ENCODE assay signal across 22 cellular contexts in genomic region chr2:120456867-120457266, GRCh38.
DNase-seq lines count a peak whose midpoint lies in the region; ATAC-seq, FAIRE-seq and TF ChIP-seq lines count a peak whose summit lies in the region.
"Had no signal": no experiment of that assay in that cellular context is flagged by ENCODE, and none has a peak within 500 bp of the region (broad histone marks: within the 10 kb centered on the region; RNA-seq: fewer than 3 reads in every experiment).

No MANE protein-coding gene starts in this region.

- H4K8ac ChIP-seq in mesenchymal stem cell (ENCODE audit: low read length) = no peak overlapping the region

- no peak overlapping the region for H4K91ac ChIP-seq in mesenchymal stem cell (ENCODE audit: low read length)

- H3K36me3 ChIP-seq in K562 (ENCODE audit: control insufficient read depth, insufficient read depth, low read length) (no peaks in the 10 kb centered on the region), mesenchymal stem cell (ENCODE audit: control insufficient read depth in 1 of 2, insufficient read depth in 2 of 2, low read depth in 1 of 2, low read length in 2 of 2) (no peaks in the 10 kb centered on the region)
- H3K36me3 ChIP-seq: upper lobe of left lung had no signal

- TF ChIP-seq CTCF in GM12875 (IDR thresholded peaks at IDR 0.05; ENCODE audit: borderline replicate concordance, insufficient read depth, low read depth, low read length) = peak; percentile 20; the same call in 1 of the 2 replicates
- peak; percentile 29; the same call in 1 of the 2 replicates for TF ChIP-seq CTCF in LNCAP (IDR thresholded peaks at IDR 0.05)
- TF ChIP-seq CTCF in K562 (IDR thresholded peaks at IDR 0.05 in 2 of 3, conservative IDR thresholded peaks at IDR 0.05 in 1 of 3; ENCODE audit: insufficient read depth in 2 of 3, low read depth in 1 of 3, low read length in 3 of 3) = peak; percentile 52 to 82 (median 58)

- DNase-seq in K562 (ENCODE audit: extremely low read depth in 1 of 4, low spot score in 3 of 4) = peak in 2 of 4 experiments; percentile 23 to 36
- DNase-seq in mesenchymal stem cell = no peak
- no peak for DNase-seq in NCI-H510A (lab: John Stamatoyannopoulos, UW)
- DNase-seq in islet precursor cell = no peak
- DNase-seq: activated CD4-positive, alpha-beta T cell treated with anti-CD3 and anti-CD28 coated beads for 4 hours; activated CD8-positive, alpha-beta memory T cell treated with anti-CD3 and anti-CD28 coated beads, Interleukin-2, amount 10 ng/mL, durations not matched to agents 7 days and 5 days; AML-193; cortex of kidney; Kasumi-1; kidney glomerular epithelial cell; natural killer cell; NCI-H1417 treated with DMSO at 0.1 percent for 48 hours; NCI-H748 treated with DMSO at 0.1 percent for 48 hours; upper lobe of left lung had no signal

- H3K27me3 ChIP-seq in K562 (ENCODE audit: control insufficient read depth in 2 of 2, insufficient read depth in 2 of 2, low read length in 2 of 2) (peaks cover 0 to 5% of the 10 kb centered on the region in 2 experiments; a peak in 3 of 5 replicates), mesenchymal stem cell (ENCODE audit: control insufficient read depth in 1 of 2, insufficient read depth in 1 of 2, low read length in 2 of 2) (peaks cover 0 to 16% of the 10 kb centered on the region in 2 experiments)
- H3K27me3 ChIP-seq: hepatocyte, upper lobe of left lung had no signal

- no peak for TF ChIP-seq EP300 in K562 (IDR thresholded peaks at IDR 0.05; ENCODE audit: low read length)

- intact Hi-C loops in K562 (cut with micrococcal nuclease) = loop anchor here (5.0 kb wide), 1 partner anchor 115 kb away; no protein-coding TSS in a partner anchor

- no peak overlapping the region for H3K4ac ChIP-seq in mesenchymal stem cell (ENCODE audit: low read depth in 1 of 2, low read length in 2 of 2)

- BruUV-seq in K562 (replicated peaks; lab: Mats Ljungman, UMichigan) = no TSS peak

- H3K4me3 ChIP-seq in GM12875 (ENCODE audit: low read depth, low read length) = no peak overlapping the region
- H3K4me3 ChIP-seq in K562 = no peak overlapping the region
- no peak overlapping the region for H3K4me3 ChIP-seq in mesenchymal stem cell (ENCODE audit: insufficient read depth in 1 of 2, low read depth in 1 of 2, low read length in 2 of 2)
- H3K4me3 ChIP-seq: GM12878, hepatocyte, upper lobe of left lung had no signal

- ATAC-seq in K562 = peak; percentile 78
- ATAC-seq in HG03025 (IDR thresholded peaks at IDR 0.05; ENCODE audit: low FRiP score, unreplicated experiment) = no peak
- no peak for ATAC-seq in GM18498 (IDR thresholded peaks at IDR 0.05; ENCODE audit: unreplicated experiment)
- ATAC-seq: activated CD8-positive, alpha-beta memory T cell treated with anti-CD3 and anti-CD28 coated beads, Interleukin-2, amount 10 ng/mL, durations not matched to agents 7 days and 5 days; GM12878; natural killer cell had no signal

- H3K18ac ChIP-seq in mesenchymal stem cell (ENCODE audit: low read depth in 1 of 2, low read length in 2 of 2) = no peak overlapping the region

- H3K27ac ChIP-seq in K562 (ENCODE audit: extremely low read depth, low read depth, low read length) (no peak overlapping the region), mesenchymal stem cell (ENCODE audit: low read length, poor library complexity, severe bottlenecking) (no peak overlapping the region)
- H3K27ac ChIP-seq: hepatocyte, upper lobe of left lung had no signal

- WGBS in K562 (ENCODE audit: insufficient coverage, low coverage, missing lambda C conversion rate) = 0% methylated on average over 1 of the region's 1 CpG
- WGBS in mesenchymal stem cell = 100% methylated on average over 1 of the region's 1 CpG

- H3K79me1 ChIP-seq in mesenchymal stem cell (replicated peaks; ENCODE audit: low read length, poor library complexity, severe bottlenecking) = no peaks in the 10 kb centered on the region

- no peak overlapping the region for H2BK120ac ChIP-seq in mesenchymal stem cell (ENCODE audit: low read depth, low read length)

- CTCF ChIA-PET in K562 (lab: Yijun Ruan, JAX; ENCODE audit: low intra/inter-chr PET ratio) = no interaction called here

- no peak overlapping the region for H3K23ac ChIP-seq in mesenchymal stem cell (ENCODE audit: low read length in 2 of 2)

- H2BK5ac ChIP-seq in mesenchymal stem cell (ENCODE audit: low read depth, low read length, poor library complexity, severe bottlenecking) = no peak overlapping the region

- peak in 1 of 2 experiments; percentile 56; a peak in 2 of 4 replicates for TF ChIP-seq RAD21 in K562 (CRISPR knock-in tag; conservative IDR thresholded peaks at IDR 0.05 in 1 of 2, IDR thresholded peaks at IDR 0.05 in 1 of 2)

- peak overlapping the region; percentile 33 for H2BK15ac ChIP-seq in mesenchymal stem cell (ENCODE audit: low read depth, poor library complexity, severe bottlenecking)

- H3K9ac ChIP-seq in K562 (ENCODE audit: insufficient read depth in 1 of 2, low read depth in 2 of 2, low read length in 2 of 2) = no peak overlapping the region
- no peak overlapping the region for H3K9ac ChIP-seq in mesenchymal stem cell (ENCODE audit: low read length)

- no peak overlapping the region for H2BK12ac ChIP-seq in mesenchymal stem cell (ENCODE audit: low read length in 2 of 2)

- in situ Hi-C loops in K562 (cut with MboI) = no loop called here

- H3K79me2 ChIP-seq in K562 (ENCODE audit: control insufficient read depth, insufficient read depth, low read length) = no peaks in the 10 kb centered on the region
- H3K79me2 ChIP-seq: hepatocyte had no signal

- H2AFZ ChIP-seq in K562 (ENCODE audit: low read depth, low read length) (no peak overlapping the region), mesenchymal stem cell (ENCODE audit: low read depth, low read length) (no peak overlapping the region)
- H2AFZ ChIP-seq: hepatocyte had no signal

- no peaks in the 10 kb centered on the region; the same call in 1 of the 2 replicates for H4K20me1 ChIP-seq in K562 (replicated peaks; ENCODE audit: control insufficient read depth, insufficient read depth, low read length)

- FAIRE-seq in K562 (lab: Jason Lieb, UNC) = no peak
- FAIRE-seq: G401.6, GM12878, RCC 7860 had no signal

- H3K14ac ChIP-seq in mesenchymal stem cell (ENCODE audit: low read length in 2 of 2) = no peak overlapping the region

- POLR2A ChIA-PET in K562 (lab: Yijun Ruan, JAX) = interaction anchor here (0.5 kb wide), 1 partner anchor 1251 kb away, joined by 3 read pairs; no protein-coding TSS in a partner anchor

- no peak overlapping the region for H2AK5ac ChIP-seq in mesenchymal stem cell (ENCODE audit: low read length, severe bottlenecking)

- H3K9me3 ChIP-seq in K562 (replicated peaks; ENCODE audit: control insufficient read depth, insufficient read depth, low read depth, low read length) = no peaks in the 10 kb centered on the region
- peaks cover 17% of the 10 kb centered on the region for H3K9me3 ChIP-seq in mesenchymal stem cell (ENCODE audit: control insufficient read depth, low read length)

- H3K4me1 ChIP-seq in K562 (replicated peaks in 1 of 2; ENCODE audit: control insufficient read depth in 2 of 2, insufficient read depth in 2 of 2, low read length in 2 of 2) (peaks cover 0 to 3% of the 10 kb centered on the region in 2 experiments; a peak in 2 of 5 replicates), mesenchymal stem cell (ENCODE audit: control insufficient read depth, insufficient read depth, low read depth, low read length) (peaks cover 2% of the 10 kb centered on the region)
- H3K4me1 ChIP-seq: upper lobe of left lung had no signal

- no peak for TF ChIP-seq POLR2A in K562 (conservative IDR thresholded peaks at IDR 0.05)

- H3K9me1 ChIP-seq in K562 (ENCODE audit: control insufficient read depth, insufficient read depth, low read length) = peaks cover 5% of the 10 kb centered on the region

- H3K4me2 ChIP-seq in K562 (ENCODE audit: insufficient read depth, low read length) (no peak overlapping the region), mesenchymal stem cell (ENCODE audit: low read length, poor library complexity, severe bottlenecking) (no peak overlapping the region)
- H3K4me2 ChIP-seq: hepatocyte had no signal

TF ChIP-seq in K562, 482 proteins besides CTCF, POLR2A, EP300 and RAD21:
- no peak for TF ChIP-seq RNF2 (IDR thresholded peaks at IDR 0.05)
- no peak for TF ChIP-seq BRD4 (IDR thresholded peaks at IDR 0.05)
- TF ChIP-seq PHF20 (IDR thresholded peaks at IDR 0.05; ENCODE audit: partially characterized antibody) = no peak
- TF ChIP-seq ZNF431 (CRISPR knock-in tag; IDR thresholded peaks at IDR 0.05) = no peak
- TF ChIP-seq SOX6 (IDR thresholded peaks at IDR 0.05) = no peak
- no peak for TF ChIP-seq CBX1 (IDR thresholded peaks at IDR 0.05; ENCODE audit: low read depth)
- no peak for TF ChIP-seq KAT2B (IDR thresholded peaks at IDR 0.05; ENCODE audit: low read depth, low read length)
